ENCODE assay signal across 24 cellular contexts in genomic region chr4:59200992-59201391, GRCh38.
DNase-seq lines count a peak whose midpoint lies in the region; ATAC-seq and TF ChIP-seq lines count a peak whose summit lies in the region.
"Had no signal": no experiment of that assay in that cellular context is flagged by ENCODE, and none has a peak within 500 bp of the region (broad histone marks: within the 10 kb centered on the region; RNA-seq: fewer than 3 reads in every experiment).

No MANE protein-coding gene starts in this region.

- no peaks in the 10 kb centered on the region for H3K9me3 ChIP-seq in adipocyte (ENCODE audit: control insufficient read depth, low read length)
- H3K9me3 ChIP-seq in neural cell (ENCODE audit: low read length), result no peaks in the 10 kb centered on the region
- no peaks in the 10 kb centered on the region for H3K9me3 ChIP-seq in A673 (ENCODE audit: low read depth, low read length, poor library complexity, severe bottlenecking)
- H3K9me3 ChIP-seq: neutrophil, tibial nerve had no signal

- peak overlapping the region; percentile 71 for H3K27ac ChIP-seq in neural cell (ENCODE audit: low read length)
- no peak overlapping the region for H3K27ac ChIP-seq in mesendoderm (ENCODE audit: low read depth, low read length)
- H3K27ac ChIP-seq in A673 (ENCODE audit: low read depth, low read length, poor library complexity, severe bottlenecking), result no peak overlapping the region
- H3K27ac ChIP-seq: neutrophil, PC-9, tibial nerve had no signal

- H3K36me3 ChIP-seq in adipocyte (ENCODE audit: control insufficient read depth, insufficient read depth, low read length, severe bottlenecking), result no peaks in the 10 kb centered on the region
- no peaks in the 10 kb centered on the region for H3K36me3 ChIP-seq in neural cell (ENCODE audit: insufficient read depth, low read length)
- H3K36me3 ChIP-seq in mesendoderm (ENCODE audit: control insufficient read depth, insufficient read depth, low read length), result no peaks in the 10 kb centered on the region
- H3K36me3 ChIP-seq in A673 (ENCODE audit: insufficient read depth, low read length, poor library complexity, severe bottlenecking), result no peaks in the 10 kb centered on the region
- H3K36me3 ChIP-seq: neutrophil, tibial nerve had no signal

- POLR2A ChIA-PET in A673 (lab: Charles Lee; ENCODE audit: low non-redundant PET), result no interaction called here

- no peak overlapping the region for H3K4ac ChIP-seq in mesendoderm (ENCODE audit: low read depth, low read length)

- no peaks in the 10 kb centered on the region for H4K20me1 ChIP-seq in neural cell (ENCODE audit: insufficient read depth)

- H2AK5ac ChIP-seq in mesendoderm (ENCODE audit: low read length), result no peak overlapping the region

- H3K9me2 ChIP-seq in neural cell (ENCODE audit: insufficient read depth, low read length), result no peaks in the 10 kb centered on the region

- TF ChIP-seq CTCF in NB4 (IDR thresholded peaks at IDR 0.05; ENCODE audit: low read depth, low read length) (no peak), neural cell (IDR thresholded peaks at IDR 0.05; ENCODE audit: poor library complexity, severe bottlenecking) (no peak), A673 (conservative IDR thresholded peaks at IDR 0.05; ENCODE audit: low read depth, low read length) (no peak)

- CTCF ChIA-PET in A673 (lab: Charles Lee), result no interaction called here

- TF ChIP-seq RAD21 in neural cell (conservative IDR thresholded peaks at IDR 0.05), result no peak

- no peak overlapping the region for H3K23ac ChIP-seq in mesendoderm (ENCODE audit: low read length)

- H3K27me3 ChIP-seq in adipocyte (replicated peaks; ENCODE audit: control insufficient read depth, insufficient read depth, low read length) (no peaks in the 10 kb centered on the region), neural cell (ENCODE audit: insufficient read depth, low read depth, low read length) (no peaks in the 10 kb centered on the region), mesendoderm (ENCODE audit: insufficient read depth, low read length, poor library complexity) (no peaks in the 10 kb centered on the region), A673 (replicated peaks; ENCODE audit: insufficient read depth, low read depth, low read length, poor library complexity) (no peaks in the 10 kb centered on the region)
- H3K27me3 ChIP-seq: neutrophil, tibial nerve had no signal

- H3K9ac ChIP-seq in adipocyte (ENCODE audit: low read length) (no peak overlapping the region), neural cell (ENCODE audit: low read length) (peak overlapping the region; percentile 13), mesendoderm (ENCODE audit: low read length) (no peak overlapping the region)

- no peak overlapping the region for H4K5ac ChIP-seq in mesendoderm (ENCODE audit: low read length)

- H3K18ac ChIP-seq in mesendoderm (ENCODE audit: low read length), result no peak overlapping the region

- H3K4me2 ChIP-seq in neural cell (ENCODE audit: low read length) (peak overlapping the region; percentile 1), mesendoderm (ENCODE audit: low read length) (no peak overlapping the region)
- H3K4me2 ChIP-seq: PC-9 had no signal

- no peaks in the 10 kb centered on the region for H3K79me1 ChIP-seq in mesendoderm (ENCODE audit: low read length)

- no peak overlapping the region for H2BK5ac ChIP-seq in mesendoderm (ENCODE audit: low read length)

- in situ Hi-C loops in KBM-7 (cut with MboI; ENCODE audit: low pct_unique_long_range_greater_than_20kb, low sequenced_read_pairs), result no loop called here

- peak; percentile 65 for TF ChIP-seq EP300 in neural cell (conservative IDR thresholded peaks at IDR 0.05; ENCODE audit: poor library complexity, severe bottlenecking)

- no peak overlapping the region for H2BK120ac ChIP-seq in mesendoderm (ENCODE audit: low read depth, low read length)

- H2AFZ ChIP-seq in neural cell (ENCODE audit: low read depth, low read length), result no peak overlapping the region
- H2AFZ ChIP-seq: PC-9 had no signal

- no peak for ATAC-seq in HG02870 (IDR thresholded peaks at IDR 0.05; ENCODE audit: unreplicated experiment)
- ATAC-seq: HCT116; stimulated activated naive CD8-positive, alpha-beta T cell treated with anti-CD3 and anti-CD28 coated beads, Interleukin-15, amount 100 ng/mL, for 72 hours had no signal

- no peak overlapping the region for H4K8ac ChIP-seq in mesendoderm (ENCODE audit: low read depth, low read length)

- intact Hi-C loops in A673 (cut with micrococcal nuclease; ENCODE audit: unreplicated experiment), result no loop called here

- DNase-seq in KBM-7 (peak; percentile 8), NB4 (ENCODE audit: low read depth) (peak; percentile 70), adipocyte (ENCODE audit: low read depth) (peak; percentile 1), mesendoderm (no peak), A673 (ENCODE audit: low spot score) (no peak)
- DNase-seq: activated CD8-positive, alpha-beta memory T cell treated with anti-CD3 and anti-CD28 coated beads for 24 hours; activated naive CD4-positive, alpha-beta T cell; activated T-cell treated with anti-CD3 and anti-CD28 coated beads, Interleukin-2, amount 50 U/mL, for 1 hour; CD4-positive, alpha-beta memory T cell; DMS 273 treated with DMSO at 0.1 percent for 48 hours; IMR-90; kidney glomerular epithelial cell; NCI-H1694 treated with DMSO at 0.1 percent for 48 hours; NCI-H2227 treated with DMSO at 0.1 percent for 48 hours; NCI-H774; PC-9; SIG-M5; stimulated activated naive CD8-positive, alpha-beta T cell treated with anti-CD3 and anti-CD28 coated beads, Interleukin-15, amount 100 ng/mL, for 72 hours; T-helper 1 cell had no signal

- H3K4me1 ChIP-seq in adipocyte (ENCODE audit: control insufficient read depth, insufficient read depth, low read length), result peaks cover 5% of the 10 kb centered on the region
- H3K4me1 ChIP-seq in mesendoderm (ENCODE audit: control insufficient read depth, low read depth, low read length), result no peaks in the 10 kb centered on the region
- no peaks in the 10 kb centered on the region for H3K4me1 ChIP-seq in A673 (ENCODE audit: insufficient read depth, low read length, poor library complexity, severe bottlenecking)
- H3K4me1 ChIP-seq: tibial nerve had no signal

- WGBS in mesendoderm (ENCODE audit: extremely low coverage, insufficient coverage, low lambda C conversion rate), result no CpG with 5 or more reads among the region's 2 CpGs

- BruUV-seq in A673 (replicated peaks; lab: Mats Ljungman, UMichigan), result no TSS peak

- H3K4me3 ChIP-seq in NB4 (ENCODE audit: low read depth, low read length) (no peak overlapping the region), adipocyte (ENCODE audit: low read length) (no peak overlapping the region), neural cell (ENCODE audit: low read length) (peak overlapping the region; percentile 14), mesendoderm (ENCODE audit: low read length) (no peak overlapping the region), A673 (ENCODE audit: low read depth, low read length, poor library complexity, severe bottlenecking) (no peak overlapping the region)
- H3K4me3 ChIP-seq: PC-9, tibial nerve had no signal

- H3K56ac ChIP-seq in mesendoderm (ENCODE audit: low read length), result no peak overlapping the region

- TF ChIP-seq POLR2A in NB4 (IDR thresholded peaks at IDR 0.05; ENCODE audit: extremely low read depth, insufficient read length), result no peak

- no peaks in the 10 kb centered on the region for H3K79me2 ChIP-seq in neural cell (replicated peaks; ENCODE audit: insufficient read depth, low read length)
- H3K79me2 ChIP-seq in mesendoderm (ENCODE audit: control insufficient read depth, insufficient read depth, low read length), result no peaks in the 10 kb centered on the region

- H2BK15ac ChIP-seq in mesendoderm (replicated peaks; ENCODE audit: low read depth), result no peak overlapping the region

- H3F3A ChIP-seq in neural cell (ENCODE audit: insufficient read depth, low read length, poor library complexity, severe bottlenecking), result no peaks in the 10 kb centered on the region

TF ChIP-seq in neural cell, 6 proteins besides CTCF, POLR2A, EP300 and RAD21:
- TF ChIP-seq MXI1 (conservative IDR thresholded peaks at IDR 0.05; ENCODE audit: poor library complexity, severe bottlenecking), result no peak
- TF ChIP-seq POLR2AphosphoS5 (IDR thresholded peaks at IDR 0.05), result peak; percentile 64
- TF ChIP-seq, protein P1, sequence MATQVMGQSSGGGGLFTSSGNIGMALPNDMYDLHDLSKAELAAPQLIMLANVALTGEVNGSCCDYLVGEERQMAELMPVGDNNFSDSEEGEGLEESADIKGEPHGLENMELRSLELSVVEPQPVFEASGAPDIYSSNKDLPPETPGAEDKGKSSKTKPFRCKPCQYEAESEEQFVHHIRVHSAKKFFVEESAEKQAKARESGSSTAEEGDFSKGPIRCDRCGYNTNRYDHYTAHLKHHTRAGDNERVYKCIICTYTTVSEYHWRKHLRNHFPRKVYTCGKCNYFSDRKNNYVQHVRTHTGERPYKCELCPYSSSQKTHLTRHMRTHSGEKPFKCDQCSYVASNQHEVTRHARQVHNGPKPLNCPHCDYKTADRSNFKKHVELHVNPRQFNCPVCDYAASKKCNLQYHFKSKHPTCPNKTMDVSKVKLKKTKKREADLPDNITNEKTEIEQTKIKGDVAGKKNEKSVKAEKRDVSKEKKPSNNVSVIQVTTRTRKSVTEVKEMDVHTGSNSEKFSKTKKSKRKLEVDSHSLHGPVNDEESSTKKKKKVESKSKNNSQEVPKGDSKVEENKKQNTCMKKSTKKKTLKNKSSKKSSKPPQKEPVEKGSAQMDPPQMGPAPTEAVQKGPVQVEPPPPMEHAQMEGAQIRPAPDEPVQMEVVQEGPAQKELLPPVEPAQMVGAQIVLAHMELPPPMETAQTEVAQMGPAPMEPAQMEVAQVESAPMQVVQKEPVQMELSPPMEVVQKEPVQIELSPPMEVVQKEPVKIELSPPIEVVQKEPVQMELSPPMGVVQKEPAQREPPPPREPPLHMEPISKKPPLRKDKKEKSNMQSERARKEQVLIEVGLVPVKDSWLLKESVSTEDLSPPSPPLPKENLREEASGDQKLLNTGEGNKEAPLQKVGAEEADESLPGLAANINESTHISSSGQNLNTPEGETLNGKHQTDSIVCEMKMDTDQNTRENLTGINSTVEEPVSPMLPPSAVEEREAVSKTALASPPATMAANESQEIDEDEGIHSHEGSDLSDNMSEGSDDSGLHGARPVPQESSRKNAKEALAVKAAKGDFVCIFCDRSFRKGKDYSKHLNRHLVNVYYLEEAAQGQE (IDR thresholded peaks at IDR 0.05; ENCODE audit: borderline replicate concordance), result no peak
- no peak for TF ChIP-seq EZH2 (IDR thresholded peaks at IDR 0.05; ENCODE audit: borderline replicate concordance, insufficient read depth, low read length, poor library complexity, severe bottlenecking)
- no peak for TF ChIP-seq SMC3 (conservative IDR thresholded peaks at IDR 0.05; ENCODE audit: poor library complexity)
- no peak for TF ChIP-seq TAF1 (IDR thresholded peaks at IDR 0.05; ENCODE audit: low read depth)

Comparison
In these comparisons a context has a peak if more than half of its experiments do, and no peak if none do; other contexts are left out.
1. DNase-seq: peak in KBM-7 (single experiment), NB4 (single experiment) and adipocyte (single experiment); none in mesendoderm (single experiment) and A673 (single experiment).